ENCODE assay signal across 10 cellular contexts in the genomic region with DNA sequence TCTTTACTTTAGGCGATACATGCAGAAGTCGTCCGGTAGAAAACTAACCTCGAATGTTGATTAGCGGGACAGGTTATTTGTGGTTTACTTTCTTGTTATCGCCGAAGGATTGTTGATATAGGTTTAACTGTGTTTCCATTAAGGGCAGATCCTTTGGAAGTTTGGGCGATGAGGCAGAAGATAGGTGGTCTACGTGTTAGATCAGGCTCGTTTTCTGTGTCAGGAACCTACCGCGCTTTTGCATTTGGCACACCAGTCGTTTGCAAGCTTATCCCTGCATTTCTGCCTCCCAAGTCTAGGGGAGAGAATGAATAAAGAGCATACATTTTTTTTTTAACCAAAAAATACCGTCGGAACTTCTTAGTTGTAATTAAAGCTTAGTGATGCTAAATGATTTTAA. TPM values are rescaled to one million over a fixed set of nuclear protein-coding genes. Genes with fewer than 3 reads are reported as not detected.
DNase-seq lines count a peak whose midpoint lies in the region; TF ChIP-seq lines count a peak whose summit lies in the region.
"Had no signal": no experiment of that assay in that cellular context is flagged by ENCODE, and none has a peak within 500 bp of the region (broad histone marks: within the 10 kb centered on the region; RNA-seq: fewer than 3 reads in every experiment).

No MANE protein-coding gene starts in this region.

- peak overlapping the region; percentile 93 for H3K27ac ChIP-seq in KOPT-K1 (ENCODE audit: low read depth, low read length, poor library complexity, severe bottlenecking)
- no peak overlapping the region for H3K27ac ChIP-seq in ectodermal cell (ENCODE audit: insufficient read depth, low read depth, low read length, poor library complexity, severe bottlenecking)
- no peak overlapping the region for H3K27ac ChIP-seq in neuronal stem cell (replicated peaks; ENCODE audit: low read length)
- peak overlapping the region in 2 of 4 donors; percentile 94 to 96 for H3K27ac ChIP-seq in Peyer's patch
- H3K27ac ChIP-seq: WERI-Rb-1 had no signal

- H3K4me1 ChIP-seq in ectodermal cell (ENCODE audit: control insufficient read depth, insufficient read depth, low read length) (no peaks in the 10 kb centered on the region), neuronal stem cell (ENCODE audit: control insufficient read depth in 2 of 2, insufficient read depth in 1 of 2, low read depth in 1 of 2, low read length in 2 of 2) (no peaks in the 10 kb centered on the region), Peyer's patch (no peaks in the 10 kb centered on the region)

- H3K23ac ChIP-seq in neuronal stem cell (ENCODE audit: low read depth, low read length, poor library complexity) = no peak overlapping the region

- no peak overlapping the region for H2BK120ac ChIP-seq in neuronal stem cell (ENCODE audit: low read depth, low read length)

- peak overlapping the region; percentile 26 for H3K4me2 ChIP-seq in neuronal stem cell (ENCODE audit: insufficient read depth, low read length, poor library complexity, severe bottlenecking)

- H3K14ac ChIP-seq in neuronal stem cell (ENCODE audit: low read length) = no peak overlapping the region

- no peak overlapping the region for H3K9ac ChIP-seq in neuronal stem cell (ENCODE audit: low read depth, low read length, poor library complexity)

- no peak for TF ChIP-seq CTCF in Peyer's patch (IDR thresholded peaks at IDR 0.05)

- H3K79me1 ChIP-seq in neuronal stem cell (ENCODE audit: low read depth, low read length) = peaks cover 1% of the 10 kb centered on the region

- no peak for TF ChIP-seq POLR2A in Peyer's patch (IDR thresholded peaks at IDR 0.05)

- H4K91ac ChIP-seq in neuronal stem cell (ENCODE audit: low read depth, low read length, poor library complexity) = no peak overlapping the region

- H3K4me3 ChIP-seq in ectodermal cell (ENCODE audit: insufficient read depth, low read depth, low read length) (peak overlapping the region; percentile 78), neuronal stem cell (ENCODE audit: low read length in 2 of 2) (peak overlapping the region in 1 of 2 donors; percentile 99), Peyer's patch (peak overlapping the region in 2 of 4 donors; percentile 62 to 71)

- H2AFZ ChIP-seq in neuronal stem cell (ENCODE audit: low read length) = no peak overlapping the region

- H2BK15ac ChIP-seq in neuronal stem cell (ENCODE audit: low read length) = no peak overlapping the region

- no peak overlapping the region for H4K8ac ChIP-seq in neuronal stem cell (ENCODE audit: low read depth, low read length)

- H3K18ac ChIP-seq in neuronal stem cell (ENCODE audit: low read length) = no peak overlapping the region

- DNase-seq in NCI-H2171 treated with DMSO at 0.1 percent for 48 hours (lab: John Stamatoyannopoulos, UW) = peak; percentile 4
- no peak for DNase-seq in NCI-H2171 (lab: John Stamatoyannopoulos, UW)
- no peak for DNase-seq in neuronal stem cell (ENCODE audit: low spot score)
- DNase-seq in Peyer's patch = no peak
- DNase-seq in NCI-H1436 treated with DMSO at 0.1 percent for 48 hours (lab: John Stamatoyannopoulos, UW) = no peak
- no peak for DNase-seq in SW480 (ENCODE audit: low spot score)
- DNase-seq: NCI-H1436, WERI-Rb-1 had no signal

- no peaks in the 10 kb centered on the region for H3K27me3 ChIP-seq in ectodermal cell (ENCODE audit: control insufficient read depth, insufficient read depth, low read length, poor library complexity, severe bottlenecking)
- no peaks in the 10 kb centered on the region for H3K27me3 ChIP-seq in neuronal stem cell (ENCODE audit: control insufficient read depth in 3 of 3, insufficient read depth in 3 of 3, low read depth in 1 of 3, low read length in 3 of 3)
- H3K27me3 ChIP-seq in Peyer's patch = no peaks in the 10 kb centered on the region

- no peak overlapping the region for H3K4ac ChIP-seq in neuronal stem cell (ENCODE audit: low read length)

- H3K9me3 ChIP-seq in KOPT-K1 (ENCODE audit: insufficient read depth, low read length, poor library complexity, severe bottlenecking) (peaks cover 9% of the 10 kb centered on the region), ectodermal cell (ENCODE audit: control insufficient read depth, low read length) (peaks cover 4% of the 10 kb centered on the region), neuronal stem cell (replicated peaks in 1 of 2; ENCODE audit: control insufficient read depth in 2 of 2, insufficient read depth in 1 of 2, low read depth in 1 of 2, low read length in 2 of 2) (no peaks in the 10 kb centered on the region), Peyer's patch (no peaks in the 10 kb centered on the region)

- H3K36me3 ChIP-seq in KOPT-K1 (ENCODE audit: insufficient read depth, low read length) = peaks cover 34% of the 10 kb centered on the region
- no peaks in the 10 kb centered on the region for H3K36me3 ChIP-seq in ectodermal cell (ENCODE audit: control insufficient read depth, insufficient read depth, low read length)
- no peaks in the 10 kb centered on the region for H3K36me3 ChIP-seq in neuronal stem cell (replicated peaks in 1 of 2; ENCODE audit: control insufficient read depth in 2 of 2, insufficient read depth in 2 of 2, low read length in 2 of 2)
- H3K36me3 ChIP-seq in Peyer's patch = no peaks in the 10 kb centered on the region
- H3K36me3 ChIP-seq: WERI-Rb-1 had no signal

- H2BK12ac ChIP-seq in neuronal stem cell (ENCODE audit: low read length) = no peak overlapping the region

- H2AK5ac ChIP-seq in neuronal stem cell (ENCODE audit: low read depth, low read length) = no peak overlapping the region

- H2BK5ac ChIP-seq in neuronal stem cell (ENCODE audit: low read length) = no peak overlapping the region

- 3 to 7% methylated on average over 15 of the region's 15 CpGs for WGBS in ectodermal cell, 2 experiments
- no CpG with 5 or more reads among the region's 15 CpGs for WGBS in neuronal stem cell (ENCODE audit: extremely low coverage in 2 of 2, insufficient read length in 2 of 2, insufficient replicate concordance in 1 of 2), 2 donors

RNA-seq across cellular contexts. Expression of a gene that starts 1.2 kb away (rescaled TPM):
- 85.2 TPM for polyA plus RNA-seq in ectodermal cell (2013, experiment 1 of 4)
- 70.1 TPM for polyA plus RNA-seq in ectodermal cell (2013, experiment 2 of 4)
- 50.6 TPM for polyA plus RNA-seq in ectodermal cell (2013, experiment 3 of 4)
- 58.1 TPM for polyA plus RNA-seq in ectodermal cell (2013, experiment 4 of 4)
- polyA plus RNA-seq in neuronal stem cell (2013, experiment 1 of 2) = 48.2 TPM
- polyA plus RNA-seq in neuronal stem cell (2013, experiment 2 of 2) = 50.1 TPM
- 10 to 100 TPM in 2 of 4 donors, not detected in 2; 34.9 to 67.4 TPM for total RNA-seq in Peyer's patch
